Comparison of ENCODE assay signal across 26 cellular contexts in the genomic region with DNA sequence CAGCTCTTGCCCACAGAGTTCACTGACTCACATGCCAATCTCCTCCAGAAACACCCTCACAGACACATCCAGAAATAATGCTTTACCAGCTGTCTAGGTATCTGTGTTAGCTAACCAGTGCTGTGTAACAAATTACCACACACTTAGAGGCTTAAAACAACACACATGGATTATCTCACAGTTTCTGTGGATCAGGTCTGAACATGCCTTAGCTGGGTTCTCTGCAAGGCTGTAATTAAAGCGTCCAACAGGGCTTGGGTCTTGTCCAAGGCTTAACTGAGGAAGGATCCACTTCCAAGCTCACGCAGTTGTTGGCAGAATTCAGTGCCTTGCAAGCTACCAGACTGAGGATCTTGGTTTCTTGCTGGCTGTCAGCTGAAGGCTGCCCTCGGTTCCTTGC.
DNase-seq lines count a peak whose midpoint lies in the region; ATAC-seq, FAIRE-seq and TF ChIP-seq lines count a peak whose summit lies in the region.
"Had no signal": no experiment of that assay in that cellular context is flagged by ENCODE, and none has a peak within 500 bp of the region (broad histone marks: within the 10 kb centered on the region; RNA-seq: fewer than 3 reads in every experiment).

No MANE protein-coding gene starts in this region.

- no peak for FAIRE-seq in bronchial epithelial cell (lab: Jason Lieb, UNC)
- FAIRE-seq: GM12878 had no signal

- ATAC-seq in HG03135 (IDR thresholded peaks at IDR 0.05; ENCODE audit: unreplicated experiment): no peak
- ATAC-seq: GM12878, lower lobe of right lung, natural killer cell, T-helper 17 cell had no signal

- H3K4me3 ChIP-seq in bronchial epithelial cell (ENCODE audit: low read depth, low read length): no peak overlapping the region
- H3K4me3 ChIP-seq: GM12878, lower lobe of right lung, SK-N-MC had no signal

- no peaks in the 10 kb centered on the region for H3K36me3 ChIP-seq in bronchial epithelial cell (ENCODE audit: control insufficient read depth, insufficient read depth, low read length)
- H3K36me3 ChIP-seq: lower lobe of right lung had no signal

- H3K27me3 ChIP-seq in bronchial epithelial cell (ENCODE audit: control insufficient read depth, insufficient read depth, low read length): no peaks in the 10 kb centered on the region

- DNase-seq in NCI-H2081 (lab: John Stamatoyannopoulos, UW) (peak; percentile 27 to 78), NCI-H2081 treated with DMSO at 0.1 percent for 48 hours (lab: John Stamatoyannopoulos, UW) (no peak), NCI-H2171 treated with DMSO at 0.1 percent for 48 hours (lab: John Stamatoyannopoulos, UW) (peak; percentile 86), bronchial epithelial cell (ENCODE audit: low read depth) (peak; percentile 66), renal cortical epithelial cell (ENCODE audit: low read depth) (peak; percentile 14), NCI-H2227 treated with DMSO at 0.1 percent for 48 hours (lab: John Stamatoyannopoulos, UW) (no peak), NCI-H226 (no peak)
- DNase-seq: activated CD4-positive, alpha-beta T cell treated with anti-CD3 and anti-CD28 coated beads for 4 hours; activated CD8-positive, alpha-beta memory T cell treated with anti-CD3 and anti-CD28 coated beads for 24 hours; activated effector memory CD4-positive, alpha-beta T cell treated with Interleukin-2 at 50 U/mL for 16 hours; activated naive CD8-positive, alpha-beta T cell treated with anti-CD3 and anti-CD28 coated beads for 36 hours; aorta; Calu3; EL; endodermal cell; kidney glomerular epithelial cell; lower lobe of right lung; natural killer cell; NCI-H2029 treated with DMSO at 0.1 percent for 48 hours; NCI-H526 treated with DMSO at 0.1 percent for 48 hours; occipital lobe; stimulated activated naive CD4-positive, alpha-beta T cell treated with Interleukin-2 at 50 U/mL for 16 hours; T-helper 17 cell had no signal

- TF ChIP-seq CTCF in bronchial epithelial cell (IDR thresholded peaks at IDR 0.05; ENCODE audit: insufficient read depth, low read length, severe bottlenecking): no peak

Comparison
In these comparisons a context has a peak if more than half of its experiments do, and no peak if none do; other contexts are left out.
1. DNase-seq: peak in NCI-H2081 (2 of 2), NCI-H2171 treated with DMSO at 0.1 percent for 48 hours (single experiment), bronchial epithelial cell (single experiment) and renal cortical epithelial cell (single experiment); none in NCI-H2081 treated with DMSO at 0.1 percent for 48 hours (single experiment), NCI-H2227 treated with DMSO at 0.1 percent for 48 hours (single experiment) and NCI-H226 (single experiment).